9 cellular contexts compared by ENCODE assay signal in genomic region chr2:238141541-238142318, GRCh38. TPM values are rescaled to one million over a fixed set of nuclear protein-coding genes. Genes with fewer than 3 reads are reported as not detected.
DNase-seq lines count a peak whose midpoint lies in the region; ATAC-seq and TF ChIP-seq lines count a peak whose summit lies in the region.
"Had no signal": no experiment of that assay in that cellular context is flagged by ENCODE, and none has a peak within 500 bp of the region (broad histone marks: within the 10 kb centered on the region; RNA-seq: fewer than 3 reads in every experiment).

No MANE protein-coding gene starts in this region.

- H3K27ac ChIP-seq in SJCRH30 (peak overlapping the region; percentile 57; the same call in 1 of the 2 replicates), hepatocyte (peak overlapping the region; percentile 48)

- ATAC-seq in left lobe of liver (no peak), GM21515 (IDR thresholded peaks at IDR 0.05; ENCODE audit: unreplicated experiment) (no peak)

- no peaks in the 10 kb centered on the region for H4K20me1 ChIP-seq in hepatocyte (ENCODE audit: insufficient read depth, poor library complexity, severe bottlenecking)

- DNase-seq in ACHN (peak; percentile 78), HK-2 (ENCODE audit: unreplicated experiment) (peak; percentile 82), SJCRH30 (peak; percentile 75 to 78), hepatocyte (ENCODE audit: low spot score) (peak; percentile 46), left lobe of liver (ENCODE audit: low spot score) (no peak), GM13976 (ENCODE audit: low spot score) (no peak)
- no peak for DNase-seq in activated naive CD4-positive, alpha-beta T cell treated with Interleukin-2 at 50 U/mL for 16 hours
- DNase-seq: COR-L47 had no signal

- H3K27me3 ChIP-seq in SJCRH30 (no peaks in the 10 kb centered on the region), hepatocyte (no peaks in the 10 kb centered on the region)

- no peaks in the 10 kb centered on the region for H3K9me3 ChIP-seq in SJCRH30 (replicated peaks)
- H3K9me3 ChIP-seq in hepatocyte (ENCODE audit: low read depth) = no peaks in the 10 kb centered on the region

- no peaks in the 10 kb centered on the region for H3K79me2 ChIP-seq in hepatocyte

- 69% methylated on average over 10 of the region's 10 CpGs for WGBS in hepatocyte (ENCODE audit: low lambda C conversion rate, missing lambda C conversion rate)

- H3K36me3 ChIP-seq in SJCRH30 (no peaks in the 10 kb centered on the region), hepatocyte (replicated peaks; ENCODE audit: insufficient read depth, low read depth) (no peaks in the 10 kb centered on the region)

- no peaks in the 10 kb centered on the region for H3K9me2 ChIP-seq in hepatocyte (replicated peaks; ENCODE audit: insufficient read depth)

- H2AFZ ChIP-seq in hepatocyte = no peak overlapping the region

- H3K4me3 ChIP-seq in SJCRH30 (no peak overlapping the region), hepatocyte (no peak overlapping the region)

- TF ChIP-seq CTCF in hepatocyte (IDR thresholded peaks at IDR 0.05; ENCODE audit: poor library complexity) (no peak), GM13976 (IDR thresholded peaks at IDR 0.05; ENCODE audit: borderline replicate concordance, control extremely low read depth, extremely low read depth, insufficient read depth, missing control alignments) (no peak)

- H3K4me2 ChIP-seq in hepatocyte = no peak overlapping the region

- H3K4me1 ChIP-seq in SJCRH30 = peaks cover 59% of the 10 kb centered on the region
- peaks cover 18% of the 10 kb centered on the region for H3K4me1 ChIP-seq in hepatocyte (ENCODE audit: insufficient read depth)

- in situ Hi-C loops in ACHN (cut with HindIII; ENCODE audit: low pct_ligation_motif_present, low pct_unique_long_range_greater_than_20kb, low sequenced_read_pairs) (no loop called here), GM13976 (cut with MboI; ENCODE audit: low sequenced_read_pairs, unreplicated experiment) (no loop called here)

RNA-seq across cellular contexts. Expression of gene KLHL30, which starts 3.3 kb away (rescaled TPM):
- total RNA-seq in SJCRH30 (2014; rRNA removed; shearing (Covaris generic)) = 3.9 and 4.1 TPM in 2 replicates
- total RNA-seq in hepatocyte = not detected in 2 replicates
- 0.15 TPM in 1 of 2 replicates, not detected in the other for polyA plus RNA-seq in hepatocyte
- 0.10 TPM for total RNA-seq in left lobe of liver

RNA-seq across cellular contexts. Expression of gene ERFE, which starts 17.0 kb away (rescaled TPM):
- total RNA-seq in SJCRH30 (2014; rRNA removed; shearing (Covaris generic)) = 10.4 and 10.5 TPM in 2 replicates
- total RNA-seq in hepatocyte (0.27 TPM in 1 of 2 replicates, not detected in the other), left lobe of liver (not detected)
- polyA plus RNA-seq in hepatocyte = 0.30 and 1.6 TPM in 2 replicates

RNA-seq across cellular contexts. Expression of gene ESPNL, which starts 41.6 kb away (rescaled TPM):
- 2.6 and 3.1 TPM in 2 replicates for total RNA-seq in SJCRH30 (2014; rRNA removed; shearing (Covaris generic))
- total RNA-seq in hepatocyte (0.27 and 0.36 TPM in 2 replicates), left lobe of liver (1.7 TPM)
- 0.62 TPM in 1 of 2 replicates, not detected in the other for polyA plus RNA-seq in hepatocyte

Comparison
In these comparisons a context has a peak if more than half of its experiments do, and no peak if none do; other contexts are left out.
1. DNase-seq: peak in ACHN (single experiment), HK-2 (single experiment), SJCRH30 (2 of 2) and hepatocyte (single experiment); none in left lobe of liver (single experiment), activated naive CD4-positive, alpha-beta T cell treated with Interleukin-2 at 50 U/mL for 16 hours (single experiment) and GM13976 (single experiment).